In genomic region chr7:2062648-2063047, GRCh38 we compare ENCODE assay signal across 20 cellular contexts.
"Had no signal": no experiment of that assay in that cellular context is flagged by ENCODE, and none has a peak within 500 bp of the region (broad histone marks: within the 10 kb centered on the region; RNA-seq: fewer than 3 reads in every experiment).

No MANE protein-coding gene starts in this region.

- H3K36me3 ChIP-seq: ovary had no signal

- H3K4me3 ChIP-seq: left ventricle myocardium inferior, ovary, sigmoid colon, tibial artery had no signal

- ATAC-seq: activated naive CD4-positive, alpha-beta T cell treated with anti-CD3 and anti-CD28 coated beads, Interleukin-2, amount 50 U/mL, for 72 hours; activated T-cell treated with anti-CD3 and anti-CD28 coated beads, Interleukin-2, amount 50 U/mL, for 72 hours; effector memory CD8-positive, alpha-beta T cell; stimulated activated effector memory CD8-positive, alpha-beta T cell treated with anti-CD3 and anti-CD28 coated beads, Interleukin-12 subunit alpha, Interleukin-12 subunit beta, amount 100 ng/mL, for 72 hours had no signal

- H3K27me3 ChIP-seq: brain microvascular endothelial cell, ovary, sigmoid colon, tibial artery had no signal

- DNase-seq: activated B cell treated with CpG ODN at 0.5 μM for 24 hours; activated CD4-positive, alpha-beta T cell treated with anti-CD3 and anti-CD28 coated beads, Interleukin-2, amount 10 ng/mL, durations not matched to agents 24 days and 14 days; activated CD8-positive, alpha-beta memory T cell treated with anti-CD3 and anti-CD28 coated beads, Interleukin-2, amount 50 U/mL, for 48 hours; activated gamma-delta T cell; activated T-cell treated with anti-CD3 and anti-CD28 coated beads, Interleukin-2, amount 50 U/mL, for 72 hours; brain microvascular endothelial cell; cerebellar nuclear complex; effector memory CD8-positive, alpha-beta T cell; islet precursor cell; left ventricle myocardium inferior; ovary; sigmoid colon; stimulated activated CD4-positive, alpha-beta T cell treated with anti-CD3 and anti-CD28 coated beads, Interleukin-12 subunit alpha, Interleukin-12 subunit beta, amount 100 ng/mL, for 4 hours; stimulated activated CD4-positive, alpha-beta T cell treated with anti-CD3 and anti-CD28 coated beads, Interleukin-2, amount 100 ng/mL, for 24 hours; T-helper 2 cell; tibial artery had no signal

- H3K27ac ChIP-seq: brain microvascular endothelial cell, ovary, sigmoid colon, tibial artery had no signal

- H3K9me3 ChIP-seq: ovary, tibial artery had no signal

- H3K4me1 ChIP-seq: tibial artery had no signal

- FAIRE-seq: frontal cortex, TTC549 had no signal
